ENCODE assay signal across 10 cellular contexts in the genomic region with DNA sequence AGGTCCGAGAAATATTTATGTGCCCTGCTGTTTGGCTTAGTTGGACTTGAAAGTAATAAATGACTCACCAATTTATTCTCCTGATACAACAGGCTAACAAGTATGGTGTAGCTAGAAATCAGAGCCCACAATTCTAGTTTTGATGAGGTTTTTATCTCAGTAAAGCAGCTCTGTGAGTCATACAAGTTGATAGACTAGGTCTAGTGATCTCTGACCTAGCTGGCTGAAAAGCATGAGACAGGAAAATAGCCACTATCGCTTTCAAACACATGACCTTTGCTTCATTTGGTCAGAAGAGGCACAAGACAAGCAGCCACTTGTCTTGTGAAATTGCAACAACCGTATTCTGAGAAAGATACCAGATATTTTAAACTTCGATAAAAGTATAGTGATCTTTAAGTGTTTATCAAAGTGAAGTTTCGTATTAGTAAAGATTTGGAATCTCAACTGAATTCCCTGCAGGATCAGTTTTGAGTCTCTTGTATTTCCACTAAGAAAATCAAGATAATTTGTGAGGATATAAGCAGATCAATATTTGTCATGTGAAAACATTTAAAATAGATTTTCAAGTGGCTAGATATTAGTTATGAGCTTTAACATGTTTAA.
A peak's percentile ranks its signal among the peaks of the same experiment; 100 is the strongest.
DNase-seq lines count a peak whose midpoint lies in the region; ATAC-seq lines count a peak whose summit lies in the region.
"Had no signal": no experiment of that assay in that cellular context is flagged by ENCODE, and none has a peak within 500 bp of the region (broad histone marks: within the 10 kb centered on the region; RNA-seq: fewer than 3 reads in every experiment).

No MANE protein-coding gene starts in this region.

- peak; percentile 31 for ATAC-seq in GM19468 (IDR thresholded peaks at IDR 0.05; ENCODE audit: extremely low read depth, unreplicated experiment)
- no peak for ATAC-seq in activated CD4-positive, alpha-beta T cell treated with anti-CD3 and anti-CD28 coated beads for 36 hours

- no peaks in the 10 kb centered on the region for H3K4me1 Mint-ChIP-seq in activated CD4-positive, alpha-beta T cell treated with anti-CD3 and anti-CD28 coated beads for 36 hours

- no peaks in the 10 kb centered on the region for H3K9me3 Mint-ChIP-seq in activated CD4-positive, alpha-beta T cell treated with anti-CD3 and anti-CD28 coated beads for 36 hours (ENCODE audit: low read depth)

- H3K4me3 Mint-ChIP-seq in activated CD4-positive, alpha-beta T cell treated with anti-CD3 and anti-CD28 coated beads for 36 hours = no peak overlapping the region

- intact Hi-C loops in activated CD4-positive, alpha-beta T cell treated with anti-CD3 and anti-CD28 coated beads for 36 hours (cut with DNase I, micrococcal nuclease) = no loop called here

- DNase-seq in A172 (ENCODE audit: low spot score) = peak; percentile 46
- peak; percentile 86 for DNase-seq in HT-29 (ENCODE audit: low spot score)
- peak; percentile 47 for DNase-seq in glomerular endothelial cell (ENCODE audit: extremely low read depth, low read depth, low spot score)
- DNase-seq in islet precursor cell = no peak
- DNase-seq in SHP77 (lab: John Stamatoyannopoulos, UW) = no peak
- no peak for DNase-seq in activated CD4-positive, alpha-beta T cell treated with anti-CD3 and anti-CD28 coated beads for 36 hours
- DNase-seq in central memory CD4-positive, alpha-beta T cell = no peak
- DNase-seq: activated gamma-delta T cell; NK-92 treated with Interleukin-12 subunit alpha and Interleukin-12 subunit beta, amount 100 ng/mL, for 24 hours had no signal

- no peaks in the 10 kb centered on the region for H3K36me3 Mint-ChIP-seq in activated CD4-positive, alpha-beta T cell treated with anti-CD3 and anti-CD28 coated beads for 36 hours (ENCODE audit: low read depth)

- no peaks in the 10 kb centered on the region for H3K27me3 Mint-ChIP-seq in activated CD4-positive, alpha-beta T cell treated with anti-CD3 and anti-CD28 coated beads for 36 hours

- no peak overlapping the region for H3K27ac Mint-ChIP-seq in activated CD4-positive, alpha-beta T cell treated with anti-CD3 and anti-CD28 coated beads for 36 hours

- CTCF ChIA-PET in activated CD4-positive, alpha-beta T cell treated with anti-CD3 and anti-CD28 coated beads for 36 hours (lab: Charles Lee) = no interaction called here

- POLR2A ChIA-PET in activated CD4-positive, alpha-beta T cell treated with anti-CD3 and anti-CD28 coated beads for 36 hours (lab: Charles Lee) = no interaction called here

Comparison
In these comparisons a context has a peak if more than half of its experiments do, and no peak if none do; other contexts are left out.
1. DNase-seq: peak in A172 (single experiment), HT-29 (single experiment) and glomerular endothelial cell (single experiment); none in islet precursor cell (single experiment), SHP77 (0 of 2), activated CD4-positive, alpha-beta T cell treated with anti-CD3 and anti-CD28 coated beads for 36 hours (single experiment) and central memory CD4-positive, alpha-beta T cell (single experiment).